ENCODE assay signal across 25 cellular contexts in genomic region chr12:12676605-12677004, GRCh38.
"Had no signal": no experiment of that assay in that cellular context is flagged by ENCODE, and none has a peak within 500 bp of the region (broad histone marks: within the 10 kb centered on the region; RNA-seq: fewer than 3 reads in every experiment).

No MANE protein-coding gene starts in this region.

- H3K4me1 ChIP-seq: esophagus squamous epithelium, gastrocnemius medialis, left ventricle myocardium inferior, psoas muscle, right atrium auricular region, spleen, testis, vagina had no signal

- ATAC-seq: activated CD8-positive, alpha-beta T cell treated with anti-CD3 and anti-CD28 coated beads, Interleukin-2, amount 10 ng/mL, durations not matched to agents 7 days and 5 days; activated naive CD8-positive, alpha-beta T cell treated with anti-CD3 and anti-CD28 coated beads, Interleukin-2, amount 50 U/mL, for 24 hours; gastrocnemius medialis; naive thymus-derived CD8-positive, alpha-beta T cell; psoas muscle had no signal

- H3K27me3 ChIP-seq: esophagus squamous epithelium, gastrocnemius medialis, right atrium auricular region, spleen, testis, vagina had no signal

- H3K4me3 ChIP-seq: coronary artery, esophagus squamous epithelium, gastrocnemius medialis, left ventricle myocardium inferior, psoas muscle, right atrium auricular region, spleen, testis, vagina had no signal

- DNase-seq: activated CD4-positive, alpha-beta T cell treated with anti-CD3 and anti-CD28 coated beads for 1 hour; activated CD4-positive, alpha-beta T cell treated with anti-CD3 and anti-CD28 coated beads, Interleukin-2, amount 50 U/mL, for 1 hour; activated CD8-positive, alpha-beta T cell treated with anti-CD3 and anti-CD28 coated beads, Interleukin-2, amount 10 ng/mL, durations not matched to agents 7 days and 5 days; activated gamma-delta T cell; activated naive CD4-positive, alpha-beta T cell treated with anti-CD3 and anti-CD28 coated beads, Interleukin-2, amount 50 U/mL, for 16 hours; activated naive CD8-positive, alpha-beta T cell treated with anti-CD3 and anti-CD28 coated beads, Interleukin-2, amount 50 U/mL, for 24 hours; cerebellar nuclear complex; esophagus squamous epithelium; gastrocnemius medialis; head of caudate nucleus; immature natural killer cell; kidney glomerular epithelial cell; left ventricle myocardium inferior; naive thymus-derived CD8-positive, alpha-beta T cell; psoas muscle; spleen; stimulated activated CD4-positive, alpha-beta T cell treated with anti-CD3 and anti-CD28 coated beads, Interleukin-4, amount 100 ng/mL, for 1 hour; stimulated activated naive CD4-positive, alpha-beta T cell; testis; trophoblast cell; WERI-Rb-1 had no signal

- H3K9me3 ChIP-seq: esophagus squamous epithelium, gastrocnemius medialis, left ventricle myocardium inferior, psoas muscle, right atrium auricular region, spleen, testis, vagina had no signal

- FAIRE-seq: TTC549 had no signal

- H3K36me3 ChIP-seq: esophagus squamous epithelium, gastrocnemius medialis, left ventricle myocardium inferior, right atrium auricular region, spleen, vagina, WERI-Rb-1 had no signal

- H3K27ac ChIP-seq: coronary artery, esophagus squamous epithelium, gastrocnemius medialis, left ventricle myocardium inferior, psoas muscle, right atrium auricular region, spleen, testis, vagina, WERI-Rb-1 had no signal
